Comparison of ENCODE assay signal across 22 cellular contexts in genomic region chr12:98232753-98233385, GRCh38.
"Had no signal": no experiment of that assay in that cellular context is flagged by ENCODE, and none has a peak within 500 bp of the region (broad histone marks: within the 10 kb centered on the region; RNA-seq: fewer than 3 reads in every experiment).

No MANE protein-coding gene starts in this region.

- DNase-seq: cortex of kidney; effector CD4-positive, alpha-beta T cell; hypothalamus; immature natural killer cell; islet precursor cell; kidney glomerular epithelial cell; left colon; left ventricle myocardium superior; lower lobe of right lung; natural killer cell; stimulated activated CD4-positive, alpha-beta T cell treated with anti-CD3 and anti-CD28 coated beads, Interleukin-4, amount 100 ng/mL, for 4 hours; stimulated activated naive CD8-positive, alpha-beta T cell treated with anti-CD3 and anti-CD28 coated beads, Interleukin-15, Interleukin-2, amounts not matched to agents 100 U/mL and 50 U/mL, for 24 hours; substantia nigra; testis; tibial artery had no signal

- H2AFZ ChIP-seq: parathyroid adenoma had no signal

- H3K4me1 Mint-ChIP-seq: immature natural killer cell; natural killer cell; stimulated activated memory B cell treated with anti-CD40 and anti-IgM and Interleukin-4, amounts not matched to agents 10 μg/mL and 1 μg/mL and 100 μg/mL, for 72 hours had no signal

- H3K79me2 ChIP-seq: parathyroid adenoma had no signal

- H3K9me3 Mint-ChIP-seq: natural killer cell; stimulated activated memory B cell treated with anti-CD40 and anti-IgM and Interleukin-4, amounts not matched to agents 10 μg/mL and 1 μg/mL and 100 μg/mL, for 72 hours had no signal

- H3K4me3 Mint-ChIP-seq: immature natural killer cell; natural killer cell; stimulated activated memory B cell treated with anti-CD40 and anti-IgM and Interleukin-4, amounts not matched to agents 10 μg/mL and 1 μg/mL and 100 μg/mL, for 72 hours; type B pancreatic cell had no signal

- H3K27ac ChIP-seq: lower lobe of right lung, neutrophil, parathyroid adenoma, prostate gland, right atrium auricular region, testis, tibial artery had no signal

- H3K27me3 ChIP-seq: neutrophil, right atrium auricular region, testis, tibial artery had no signal

- H3K27ac Mint-ChIP-seq: immature natural killer cell; natural killer cell; stimulated activated memory B cell treated with anti-CD40 and anti-IgM and Interleukin-4, amounts not matched to agents 10 μg/mL and 1 μg/mL and 100 μg/mL, for 72 hours; type B pancreatic cell had no signal

- H3K9me3 ChIP-seq: lower lobe of right lung, neutrophil, prostate gland, testis, tibial artery had no signal

- ATAC-seq: left colon; left ventricle myocardium superior; lower lobe of right lung; natural killer cell; sciatic nerve; stimulated activated memory B cell treated with anti-CD40 and anti-IgM and Interleukin-4, amounts not matched to agents 10 μg/mL and 1 μg/mL and 100 μg/mL, for 72 hours; stimulated activated naive CD8-positive, alpha-beta T cell treated with anti-CD3 and anti-CD28 coated beads, Interleukin-15, Interleukin-2, amounts not matched to agents 100 U/mL and 50 U/mL, for 24 hours had no signal

- H3K9ac ChIP-seq: parathyroid adenoma had no signal

- H3K4me1 ChIP-seq: lower lobe of right lung, parathyroid adenoma, prostate gland, right atrium auricular region, testis, tibial artery had no signal

- H3K36me3 ChIP-seq: lower lobe of right lung, neutrophil, prostate gland, right atrium auricular region, tibial artery had no signal

- H3K36me3 Mint-ChIP-seq: immature natural killer cell; natural killer cell; stimulated activated memory B cell treated with anti-CD40 and anti-IgM and Interleukin-4, amounts not matched to agents 10 μg/mL and 1 μg/mL and 100 μg/mL, for 72 hours; type B pancreatic cell had no signal

- H3K4me3 ChIP-seq: lower lobe of right lung, prostate gland, right atrium auricular region, testis, tibial artery had no signal

- H3K27me3 Mint-ChIP-seq: stimulated activated memory B cell treated with anti-CD40 and anti-IgM and Interleukin-4, amounts not matched to agents 10 μg/mL and 1 μg/mL and 100 μg/mL, for 72 hours had no signal
